ENCODE assay signal across 8 cellular contexts in genomic region chr4:39044364-39044946, GRCh38. TPM values are rescaled to one million over a fixed set of nuclear protein-coding genes. Genes with fewer than 3 reads are reported as not detected.
DNase-seq lines count a peak whose midpoint lies in the region; ATAC-seq and TF ChIP-seq lines count a peak whose summit lies in the region.

No MANE protein-coding gene starts in this region.

- H3K27ac ChIP-seq in liver (ENCODE audit: low read depth in 1 of 2, low read length in 2 of 2) = peak overlapping the region; percentile 87

- 1% methylated on average over 53 of the region's 53 CpGs for WGBS in liver

- no peaks in the 10 kb centered on the region for H3K9me3 ChIP-seq in liver (ENCODE audit: control insufficient read depth in 4 of 4, low read length in 3 of 4)

- peak; percentile 20; the same call in 1 of the 2 replicates for TF ChIP-seq CTCF in AG10803 (conservative IDR thresholded peaks at IDR 0.05; ENCODE audit: low read length)
- TF ChIP-seq CTCF in liver (IDR thresholded peaks at IDR 0.05; ENCODE audit: low read depth, low read length, missing input control) = no peak

- H3K36me3 ChIP-seq in liver (ENCODE audit: control insufficient read depth in 4 of 4, insufficient read depth in 3 of 4, low read depth in 1 of 4, low read length in 3 of 4) = no peaks in the 10 kb centered on the region

- H3K4me3 ChIP-seq in AG10803 (ENCODE audit: low read length) (peak overlapping the region; percentile 69), liver (ENCODE audit: low read depth in 1 of 3, low read length in 3 of 3) (peak overlapping the region; percentile 61 to 100 (median 71))

- H3K27me3 ChIP-seq in liver (ENCODE audit: control insufficient read depth in 4 of 4, insufficient read depth in 4 of 4, low read length in 3 of 4) = no peaks in the 10 kb centered on the region

- peak; percentile 84 for DNase-seq in AG10803 (ENCODE audit: low read depth)
- DNase-seq in NCI-H748 treated with DMSO at 0.1 percent for 48 hours (lab: John Stamatoyannopoulos, UW) = peak; percentile 22
- peak; percentile 97 for DNase-seq in activated CD4-positive, alpha-beta T cell treated with anti-CD3 and anti-CD28 coated beads, Interleukin-2, amount 50 U/mL, for 4 hours
- DNase-seq in dermis microvascular lymphatic vessel endothelial cell (ENCODE audit: low read depth in 2 of 2) = peak; percentile 89 to 97
- peak; percentile 97 for DNase-seq in stimulated activated CD4-positive, alpha-beta T cell treated with anti-CD3 and anti-CD28 coated beads, Interleukin-4, amount 100 ng/mL, for 1 hour

- H3K9ac ChIP-seq in liver (ENCODE audit: low read depth in 1 of 2, low read length in 2 of 2) = peak overlapping the region in 1 of 2 donors; percentile 73

- peak; percentile 27 to 32 for TF ChIP-seq RAD21 in liver (IDR thresholded peaks at IDR 0.05)

- peak; percentile 67 for ATAC-seq in GM19035 (IDR thresholded peaks at IDR 0.05; ENCODE audit: unreplicated experiment)
- ATAC-seq in HG03280 (IDR thresholded peaks at IDR 0.05; ENCODE audit: unreplicated experiment) = peak; percentile 78

- peaks cover 5 to 34% (median 17%) of the 10 kb centered on the region in 4 donors for H3K4me1 ChIP-seq in liver (ENCODE audit: control insufficient read depth in 4 of 4, insufficient read depth in 4 of 4, low read length in 3 of 4)

TF ChIP-seq in liver, 16 proteins besides CTCF, POLR2A, EP300 and RAD21:
- TF ChIP-seq NR2F2 (IDR thresholded peaks at IDR 0.05) (peak; percentile 74), HNF4A (conservative IDR thresholded peaks at IDR 0.05) (peak; percentile 6 to 13), SP1 (IDR thresholded peaks at IDR 0.05) (peak; percentile 54), FOXA2 (IDR thresholded peaks at IDR 0.05) (no peak), HNF4G (IDR thresholded peaks at IDR 0.05) (no peak), TAF1 (conservative IDR thresholded peaks at IDR 0.05) (peak; percentile 54), RXRA (IDR thresholded peaks at IDR 0.05) (peak; percentile 7 to 41)

RNA-seq across cellular contexts. Expression of gene TMEM156, which starts 12.2 kb away (rescaled TPM):
- total RNA-seq in dermis microvascular lymphatic vessel endothelial cell = 0.25 and 0.39 TPM in 2 replicates
- under 1 TPM; 0.67 to 0.70 TPM for total RNA-seq in liver
- polyA plus RNA-seq in liver = under 1 TPM; 0.58 to 0.61 TPM

RNA-seq across cellular contexts. Expression of gene KLHL5, which starts 17.6 kb away (rescaled TPM):
- total RNA-seq in dermis microvascular lymphatic vessel endothelial cell (99.0 and 106 TPM in 2 replicates), liver (10 to 100 TPM; 23.9 to 65.4 TPM)
- polyA plus RNA-seq in liver = 10 to 100 TPM; 14.2 to 27.3 TPM

Comparison
In these comparisons a context has a peak if more than half of its experiments do, and no peak if none do; other contexts are left out.
1. Peak in every context shown above with its lines: DNase-seq, ATAC-seq, H3K4me3 ChIP-seq and H3K27ac ChIP-seq.
2. DNase-seq: peak in every context shown above with its lines; median percentile 97 in activated CD4-positive, alpha-beta T cell treated with anti-CD3 and anti-CD28 coated beads, Interleukin-2, amount 50 U/mL, for 4 hours; 97 in stimulated activated CD4-positive, alpha-beta T cell treated with anti-CD3 and anti-CD28 coated beads, Interleukin-4, amount 100 ng/mL, for 1 hour; 93 in dermis microvascular lymphatic vessel endothelial cell; 84 in AG10803; 22 in NCI-H748 treated with DMSO at 0.1 percent for 48 hours.